In the genomic region with DNA sequence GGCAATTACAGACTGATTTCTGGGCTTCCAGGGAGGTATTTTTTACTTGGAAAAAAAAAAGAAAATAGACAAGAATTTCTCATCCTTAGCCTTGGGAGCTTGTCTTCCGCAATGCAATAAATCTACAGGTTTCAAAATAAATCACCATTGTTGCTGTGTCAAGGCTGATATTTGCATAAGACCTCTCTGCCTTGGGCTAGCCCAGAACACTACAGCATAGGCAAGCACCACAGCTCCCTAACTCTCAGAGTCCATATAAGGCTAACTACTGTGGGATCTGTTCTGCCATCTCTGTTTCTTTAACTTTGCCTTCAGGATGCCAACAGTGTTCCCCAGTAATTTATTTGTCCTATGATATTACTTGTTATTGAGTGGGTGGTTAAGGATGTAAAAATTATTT, we compare ENCODE assay signal across 25 cellular contexts.
"Had no signal": no experiment of that assay in that cellular context is flagged by ENCODE, and none has a peak within 500 bp of the region (broad histone marks: within the 10 kb centered on the region; RNA-seq: fewer than 3 reads in every experiment).

No MANE protein-coding gene starts in this region.

- H3K36me3 Mint-ChIP-seq: activated CD4-positive, alpha-beta memory T cell treated with anti-CD3 and anti-CD28 coated beads for 36 hours; activated naive CD8-positive, alpha-beta T cell treated with anti-CD3 and anti-CD28 coated beads for 36 hours; T-cell had no signal

- H3K36me3 ChIP-seq: brain microvascular endothelial cell, cardiac muscle cell, Peyer's patch had no signal

- ATAC-seq: activated T-helper 17 cell treated with anti-CD3 and anti-CD28 coated beads, Interleukin-2, amount 50 U/mL, for 72 hours; T-cell had no signal

- H3K4me3 ChIP-seq: cardiac muscle cell, Peyer's patch, SK-N-MC had no signal

- H3K4me1 ChIP-seq: Peyer's patch had no signal

- H3K4me1 Mint-ChIP-seq: activated CD4-positive, alpha-beta T cell treated with anti-CD3 and anti-CD28 coated beads, Interleukin-2, amount 10 ng/mL, durations not matched to agents 7 days and 5 days; activated naive CD8-positive, alpha-beta T cell treated with anti-CD3 and anti-CD28 coated beads for 36 hours; activated T-helper 17 cell treated with anti-CD3 and anti-CD28 coated beads, Interleukin-2, amount 50 U/mL, for 72 hours; T-cell had no signal

- H3K27ac ChIP-seq: brain microvascular endothelial cell, cardiac muscle cell, Peyer's patch, SK-N-MC had no signal

- H3K27me3 ChIP-seq: brain microvascular endothelial cell, cardiac muscle cell, Peyer's patch had no signal

- DNase-seq: activated CD4-positive, alpha-beta memory T cell treated with anti-CD3 and anti-CD28 coated beads for 36 hours; activated CD4-positive, alpha-beta T cell treated with anti-CD3 and anti-CD28 coated beads, Interleukin-2, amount 10 ng/mL, durations not matched to agents 7 days and 5 days; activated CD4-positive, CD25-positive, alpha-beta regulatory T cell; activated CD8-positive, alpha-beta memory T cell treated with anti-CD3 and anti-CD28 coated beads for 24 hours; activated gamma-delta T cell; activated naive CD4-positive, alpha-beta T cell treated with anti-CD3 and anti-CD28 coated beads for 36 hours; activated naive CD8-positive, alpha-beta T cell treated with anti-CD3 and anti-CD28 coated beads for 36 hours; activated T-cell treated with anti-CD3 and anti-CD28 coated beads, Interleukin-2, amount 50 U/mL, for 48 hours; brain microvascular endothelial cell; NCI-H1105; NCI-H1436; NCI-H1694 treated with DMSO at 0.1 percent for 48 hours; NCI-H2029 treated with DMSO at 0.1 percent for 48 hours; NCI-H345; NCI-H510A; NCI-H69; NK-92 treated with Interleukin-12 subunit alpha and Interleukin-12 subunit beta, amount 100 ng/mL, for 24 hours; Peyer's patch; SHP77; T-cell; T-helper 2 cell; T1000 had no signal

- H3K27ac Mint-ChIP-seq: activated CD4-positive, alpha-beta memory T cell treated with anti-CD3 and anti-CD28 coated beads for 36 hours; activated CD4-positive, alpha-beta T cell treated with anti-CD3 and anti-CD28 coated beads, Interleukin-2, amount 10 ng/mL, durations not matched to agents 7 days and 5 days; activated naive CD4-positive, alpha-beta T cell treated with anti-CD3 and anti-CD28 coated beads for 36 hours; activated naive CD8-positive, alpha-beta T cell treated with anti-CD3 and anti-CD28 coated beads for 36 hours; activated T-helper 17 cell treated with anti-CD3 and anti-CD28 coated beads, Interleukin-2, amount 50 U/mL, for 72 hours; T-cell had no signal

- H3K4me3 Mint-ChIP-seq: activated CD4-positive, alpha-beta memory T cell treated with anti-CD3 and anti-CD28 coated beads for 36 hours; activated CD4-positive, alpha-beta T cell treated with anti-CD3 and anti-CD28 coated beads, Interleukin-2, amount 10 ng/mL, durations not matched to agents 7 days and 5 days; activated naive CD4-positive, alpha-beta T cell treated with anti-CD3 and anti-CD28 coated beads for 36 hours; activated naive CD8-positive, alpha-beta T cell treated with anti-CD3 and anti-CD28 coated beads for 36 hours; activated T-helper 17 cell treated with anti-CD3 and anti-CD28 coated beads, Interleukin-2, amount 50 U/mL, for 72 hours; T-cell had no signal

- H3K27me3 Mint-ChIP-seq: activated CD4-positive, alpha-beta memory T cell treated with anti-CD3 and anti-CD28 coated beads for 36 hours; activated CD4-positive, alpha-beta T cell treated with anti-CD3 and anti-CD28 coated beads, Interleukin-2, amount 10 ng/mL, durations not matched to agents 7 days and 5 days; activated naive CD8-positive, alpha-beta T cell treated with anti-CD3 and anti-CD28 coated beads for 36 hours; activated T-helper 17 cell treated with anti-CD3 and anti-CD28 coated beads, Interleukin-2, amount 50 U/mL, for 72 hours; T-cell had no signal

- H3K9me3 ChIP-seq: Peyer's patch had no signal

- H3K9me3 Mint-ChIP-seq: activated CD4-positive, alpha-beta T cell treated with anti-CD3 and anti-CD28 coated beads, Interleukin-2, amount 10 ng/mL, durations not matched to agents 7 days and 5 days; activated naive CD8-positive, alpha-beta T cell treated with anti-CD3 and anti-CD28 coated beads for 36 hours had no signal
